ENCODE assay signal across 10 cellular contexts in genomic region chr1:51907079-51907702, GRCh38. TPM values are rescaled to one million over a fixed set of nuclear protein-coding genes. Genes with fewer than 3 reads are reported as not detected.
A peak's percentile ranks its signal among the peaks of the same experiment; 100 is the strongest.
DNase-seq lines count a peak whose midpoint lies in the region; ATAC-seq and TF ChIP-seq lines count a peak whose summit lies in the region.
"Had no signal": no experiment of that assay in that cellular context is flagged by ENCODE, and none has a peak within 500 bp of the region (broad histone marks: within the 10 kb centered on the region; RNA-seq: fewer than 3 reads in every experiment).

No MANE protein-coding gene starts in this region.

- no peaks in the 10 kb centered on the region for H3K36me3 ChIP-seq in BLaER1 treated with 17β-estradiol and CSF1 and Interleukin-3, amounts not matched to agents 10 nM and 100 nM
- no peaks in the 10 kb centered on the region for H3K36me3 ChIP-seq in RWPE2 (ENCODE audit: low read depth)
- H3K36me3 ChIP-seq in ovary: no peaks in the 10 kb centered on the region

- intact Hi-C loops in ovary (cut with DNase I): loop anchor here in 1 of 4 donors (10.0 kb wide), 1 partner anchor 88 kb away; the partner anchor contains the start of gene RAB3B

- no peaks in the 10 kb centered on the region for H4K20me1 ChIP-seq in BLaER1 treated with 17β-estradiol and CSF1 and Interleukin-3, amounts not matched to agents 10 nM and 100 nM

- H3K4me3 ChIP-seq in BLaER1 treated with 17β-estradiol and CSF1 and Interleukin-3, amounts not matched to agents 10 nM and 100 nM: no peak overlapping the region
- no peak overlapping the region for H3K4me3 ChIP-seq in RWPE2 (ENCODE audit: severe bottlenecking)
- no peak overlapping the region for H3K4me3 ChIP-seq in fibroblast of pulmonary artery (replicated peaks; ENCODE audit: low read depth, low read length)
- H3K4me3 ChIP-seq in ovary: no peak overlapping the region

- no peaks in the 10 kb centered on the region for H3K27me3 ChIP-seq in BLaER1 treated with 17β-estradiol and CSF1 and Interleukin-3, amounts not matched to agents 10 nM and 100 nM
- H3K27me3 ChIP-seq in RWPE2 (ENCODE audit: insufficient read depth, poor library complexity, severe bottlenecking): no peaks in the 10 kb centered on the region
- H3K27me3 ChIP-seq in ovary: peaks cover 3% of the 10 kb centered on the region

- H3K27ac ChIP-seq in BLaER1 treated with 17β-estradiol and CSF1 and Interleukin-3, amounts not matched to agents 10 nM and 100 nM: peak overlapping the region in 3 of 11 experiments; percentile 10 to 37 (median 23); a peak in 3 of 22 replicates
- H3K27ac ChIP-seq in RWPE2 (ENCODE audit: poor library complexity, severe bottlenecking) (no peak overlapping the region), ovary (no peak overlapping the region)

- TF ChIP-seq EP300 in ovary (IDR thresholded peaks at IDR 0.05): no peak

- no peak for TF ChIP-seq POLR2A in ovary (IDR thresholded peaks at IDR 0.05)

- DNase-seq in EH (ENCODE audit: low read depth) (peak; percentile 40), RWPE2 (ENCODE audit: low spot score) (no peak), fibroblast of pulmonary artery (ENCODE audit: low read depth) (peak; percentile 39), T-helper 9 cell (no peak), ovary (no peak)
- DNase-seq: NCI-H1417, NCI-H510A, SIG-M5 had no signal

- H3K9ac ChIP-seq in BLaER1 treated with 17β-estradiol and CSF1 and Interleukin-3, amounts not matched to agents 10 nM and 100 nM: 0 out of 22 replicates have a peak overlapping the region, but pooled peaks of 1 of the 11 experiments have one; percentile 4

- peak overlapping the region; percentile 8 to 66 (median 43); a peak in 18 of 22 replicates for H3K4me2 ChIP-seq in BLaER1 treated with 17β-estradiol and CSF1 and Interleukin-3, amounts not matched to agents 10 nM and 100 nM

- WGBS in ovary, 3 donors: 63 to 78% (median 69%) methylated on average over 4 of the region's 4 CpGs

- H3K4me1 ChIP-seq in BLaER1 treated with 17β-estradiol and CSF1 and Interleukin-3, amounts not matched to agents 10 nM and 100 nM: peaks cover 14 to 23% (median 21%) of the 10 kb centered on the region in 10 experiments
- H3K4me1 ChIP-seq in RWPE2 (ENCODE audit: insufficient read depth, poor library complexity, severe bottlenecking): no peaks in the 10 kb centered on the region
- no peaks in the 10 kb centered on the region for H3K4me1 ChIP-seq in ovary (ENCODE audit: insufficient read depth)

- ATAC-seq in RWPE2 (ENCODE audit: low read depth) (peak; percentile 54; the same call in 2 of the 3 replicates), GM19397 (IDR thresholded peaks at IDR 0.05; ENCODE audit: unreplicated experiment) (no peak)

- H3K9me3 ChIP-seq in BLaER1 treated with 17β-estradiol and CSF1 and Interleukin-3, amounts not matched to agents 10 nM and 100 nM (replicated peaks in 1 of 11): peaks cover 4 to 18% (median 15%) of the 10 kb centered on the region in 11 experiments; a peak in 17 of 22 replicates
- H3K9me3 ChIP-seq in RWPE2 (ENCODE audit: severe bottlenecking): no peaks in the 10 kb centered on the region
- no peaks in the 10 kb centered on the region for H3K9me3 ChIP-seq in ovary

- TF ChIP-seq CTCF in RWPE2 (IDR thresholded peaks at IDR 0.05; ENCODE audit: poor library complexity, severe bottlenecking) (no peak), fibroblast of pulmonary artery (IDR thresholded peaks at IDR 0.05; ENCODE audit: low read length, missing control alignments) (no peak), ovary (IDR thresholded peaks at IDR 0.05) (no peak)

RNA-seq across cellular contexts. Expression of gene NRDC, which starts 28.7 kb away (rescaled TPM):
- 100 to 1,000 TPM in 3 of 7 donors, 10 to 100 TPM in 4; 55.7 to 121 (median 88.6) TPM for total RNA-seq in ovary
- polyA plus RNA-seq in ovary: 10 to 100 TPM; 46.1 to 88.3 TPM

Comparison
In these comparisons a context has a peak if more than half of its experiments do, and no peak if none do; other contexts are left out.
1. DNase-seq: peak in EH (single experiment) and fibroblast of pulmonary artery (single experiment); none in RWPE2 (single experiment), T-helper 9 cell (single experiment) and ovary (0 of 5).